In the genomic region with DNA sequence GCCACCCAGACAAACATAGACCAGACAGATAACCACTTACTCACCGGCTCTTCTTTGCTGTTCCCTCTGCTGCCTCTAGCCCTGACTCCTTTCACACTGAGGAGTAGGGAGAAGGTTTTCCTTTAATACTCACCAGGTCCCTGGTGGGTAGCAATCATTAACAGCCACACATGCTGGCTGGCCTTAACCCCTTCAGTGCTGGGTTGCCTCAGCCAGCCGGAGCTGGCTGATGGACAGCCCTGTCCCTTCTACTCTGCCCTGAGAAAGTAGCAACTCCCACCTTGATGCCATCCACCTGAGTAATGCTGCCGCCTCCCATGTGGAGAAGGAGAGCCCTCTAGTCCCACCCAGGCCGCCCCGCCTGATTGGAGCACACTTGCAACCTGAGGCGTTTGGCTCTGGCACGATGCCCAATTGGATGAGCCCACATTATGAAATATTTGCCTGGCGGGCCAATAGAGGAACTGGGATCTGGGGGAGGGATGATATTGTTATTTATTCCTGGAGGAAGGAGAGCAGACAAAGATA, we compare ENCODE assay signal across 8 cellular contexts.
DNase-seq lines count a peak whose midpoint lies in the region; ATAC-seq and TF ChIP-seq lines count a peak whose summit lies in the region.

No MANE protein-coding gene starts in this region.

- H3K27ac Mint-ChIP-seq in Caco-2 (ENCODE audit: unreplicated experiment): peak overlapping the region; percentile 68
- peak overlapping the region; percentile 92 for H3K27ac Mint-ChIP-seq in dendritic cell treated with granulocyte-macrophage colony-stimulating factor and Interleukin-4, amounts not matched to agents 40 ng/mL and 50 ng/mL, for 4 days

- peaks cover 51% of the 10 kb centered on the region for H3K4me1 Mint-ChIP-seq in Caco-2 (ENCODE audit: low read depth, unreplicated experiment)
- peaks cover 49% of the 10 kb centered on the region for H3K4me1 Mint-ChIP-seq in dendritic cell treated with granulocyte-macrophage colony-stimulating factor and Interleukin-4, amounts not matched to agents 40 ng/mL and 50 ng/mL, for 4 days (ENCODE audit: low read depth)

- no peaks in the 10 kb centered on the region for H3K27me3 Mint-ChIP-seq in Caco-2 (ENCODE audit: insufficient read depth, unreplicated experiment)
- H3K27me3 Mint-ChIP-seq in dendritic cell treated with granulocyte-macrophage colony-stimulating factor and Interleukin-4, amounts not matched to agents 40 ng/mL and 50 ng/mL, for 4 days: peaks cover 3% of the 10 kb centered on the region

- H3K4me3 ChIP-seq in Caco-2 (ENCODE audit: low read depth, low read length): peak overlapping the region; percentile 39
- no peak overlapping the region for H3K4me3 ChIP-seq in mucosa of descending colon

- no TSS peak for BruUV-seq in Caco-2 (replicated peaks; lab: Mats Ljungman, UMichigan)

- ATAC-seq in mucosa of descending colon: peak; percentile 44

- H3K9me3 ChIP-seq in Caco-2: no peaks in the 10 kb centered on the region
- H3K9me3 ChIP-seq in mucosa of descending colon: no peaks in the 10 kb centered on the region

- TF ChIP-seq CTCF in Caco-2 (IDR thresholded peaks at IDR 0.05; ENCODE audit: insufficient read depth in 1 of 2, low read depth in 1 of 2, low read length in 1 of 2, severe bottlenecking in 1 of 2, unreplicated experiment in 1 of 2) (no peak), mucosa of descending colon (IDR thresholded peaks at IDR 0.05) (no peak)

- no peaks in the 10 kb centered on the region for H3K9me3 Mint-ChIP-seq in Caco-2 (ENCODE audit: unreplicated experiment)
- H3K9me3 Mint-ChIP-seq in dendritic cell treated with granulocyte-macrophage colony-stimulating factor and Interleukin-4, amounts not matched to agents 40 ng/mL and 50 ng/mL, for 4 days: no peaks in the 10 kb centered on the region

- intact Hi-C loops in Caco-2 (cut with micrococcal nuclease; ENCODE audit: unreplicated experiment): no loop called here
- intact Hi-C loops in dendritic cell treated with granulocyte-macrophage colony-stimulating factor and Interleukin-4, amounts not matched to agents 40 ng/mL and 50 ng/mL, for 4 days (cut with micrococcal nuclease): no loop called here
- intact Hi-C loops in mucosa of descending colon (cut with DNase I, micrococcal nuclease): no loop called here

- POLR2A ChIA-PET in Caco-2 (lab: Charles Lee): interaction anchor here (1.1 kb wide), 1 partner anchor 9 kb away, joined by 4 read pairs; no protein-coding TSS in a partner anchor

- H3K4me1 ChIP-seq in Caco-2 (peaks cover 43% of the 10 kb centered on the region), mucosa of descending colon (ENCODE audit: low read depth) (peaks cover 30% of the 10 kb centered on the region)

- peak overlapping the region; percentile 70 for H3K4me3 Mint-ChIP-seq in Caco-2 (ENCODE audit: unreplicated experiment)
- H3K4me3 Mint-ChIP-seq in dendritic cell treated with granulocyte-macrophage colony-stimulating factor and Interleukin-4, amounts not matched to agents 40 ng/mL and 50 ng/mL, for 4 days: no peak overlapping the region

- H3K36me3 Mint-ChIP-seq in Caco-2 (ENCODE audit: insufficient read depth, unreplicated experiment): peaks cover 5% of the 10 kb centered on the region
- no peaks in the 10 kb centered on the region for H3K36me3 Mint-ChIP-seq in dendritic cell treated with granulocyte-macrophage colony-stimulating factor and Interleukin-4, amounts not matched to agents 40 ng/mL and 50 ng/mL, for 4 days (ENCODE audit: low read depth)

- DNase-seq in Caco-2 (peak; percentile 72 to 74), NCI-H2029 (lab: John Stamatoyannopoulos, UW) (peak; percentile 85), mucosa of descending colon (peak; percentile 38 to 72 (median 62)), HCEC 1CT (no peak)
- DNase-seq in activated CD4-positive, CD25-positive, alpha-beta regulatory T cell treated with anti-CD3 and anti-CD28 coated beads, Interleukin-2, amount 50 U/mL, for 72 hours: no peak
- no peak for DNase-seq in stimulated activated naive CD4-positive, alpha-beta T cell (lab: John Stamatoyannopoulos, UW)
- DNase-seq in activated naive CD4-positive, alpha-beta T cell treated with anti-CD3 and anti-CD28 coated beads, Interleukin-2, amount 50 U/mL, for 16 hours: no peak

- H3K36me3 ChIP-seq in Caco-2 (ENCODE audit: control insufficient read depth, insufficient read depth, low read length) (no peaks in the 10 kb centered on the region), mucosa of descending colon (ENCODE audit: low read depth) (no peaks in the 10 kb centered on the region)

- CTCF ChIA-PET in Caco-2 (lab: Charles Lee): interaction anchor here (1.1 to 1.8 kb wide), 2 partner anchors 8 to 30 kb away, joined by 3 to 9 read pairs; no protein-coding TSS in a partner anchor

- no peaks in the 10 kb centered on the region for H3K27me3 ChIP-seq in Caco-2 (replicated peaks; ENCODE audit: control insufficient read depth, insufficient read depth, low read length)

Comparison
In these comparisons a context has a peak if more than half of its experiments do, and no peak if none do; other contexts are left out.
1. DNase-seq: peak in Caco-2 (2 of 2), NCI-H2029 (single experiment) and mucosa of descending colon (3 of 3); none in activated CD4-positive, CD25-positive, alpha-beta regulatory T cell treated with anti-CD3 and anti-CD28 coated beads, Interleukin-2, amount 50 U/mL, for 72 hours (single experiment), stimulated activated naive CD4-positive, alpha-beta T cell (0 of 6), activated naive CD4-positive, alpha-beta T cell treated with anti-CD3 and anti-CD28 coated beads, Interleukin-2, amount 50 U/mL, for 16 hours (single experiment) and HCEC 1CT (single experiment).